In genomic region chr4:5703831-5704230, GRCh38 we compare ENCODE assay signal across 29 cellular contexts.
"Had no signal": no experiment of that assay in that cellular context is flagged by ENCODE, and none has a peak within 500 bp of the region (broad histone marks: within the 10 kb centered on the region; RNA-seq: fewer than 3 reads in every experiment).

No MANE protein-coding gene starts in this region.

- ATAC-seq: activated CD4-positive, CD25-positive, alpha-beta regulatory T cell treated with anti-CD3 and anti-CD28 coated beads, Interleukin-2, amount 50 U/mL, for 24 hours; activated CD8-positive, alpha-beta T cell treated with anti-CD3 and anti-CD28 coated beads for 36 hours; activated naive CD4-positive, alpha-beta T cell treated with anti-CD3 and anti-CD28 coated beads, Interleukin-2, amount 50 U/mL, for 72 hours; activated T-cell treated with anti-CD3 and anti-CD28 coated beads, Interleukin-2, amount 50 U/mL, for 4 hours; activated T-helper 17 cell treated with anti-CD3 and anti-CD28 coated beads, Interleukin-2, amount 50 U/mL, for 72 hours; esophagus mucosa; gastrocnemius medialis; T-helper 17 cell had no signal

- H3K36me3 Mint-ChIP-seq: activated naive CD4-positive, alpha-beta T cell treated with anti-CD3 and anti-CD28 coated beads, Interleukin-2, amount 10 ng/mL, durations not matched to agents 7 days and 5 days; activated naive CD8-positive, alpha-beta T cell treated with anti-CD3 and anti-CD28 coated beads, Interleukin-2, amount 10 ng/mL, durations not matched to agents 7 days and 5 days had no signal

- FAIRE-seq: endometrium had no signal

- H3K4me1 Mint-ChIP-seq: activated naive CD4-positive, alpha-beta T cell treated with anti-CD3 and anti-CD28 coated beads, Interleukin-2, amount 10 ng/mL, durations not matched to agents 7 days and 5 days had no signal

- H3K9me3 Mint-ChIP-seq: activated B cell treated with CpG ODN at 0.5 μM for 24 hours had no signal

- H3K27ac Mint-ChIP-seq: activated B cell treated with CpG ODN at 0.5 μM for 24 hours; activated CD8-positive, alpha-beta T cell treated with anti-CD3 and anti-CD28 coated beads for 36 hours; activated naive CD4-positive, alpha-beta T cell treated with anti-CD3 and anti-CD28 coated beads, Interleukin-2, amount 10 ng/mL, durations not matched to agents 7 days and 5 days; activated naive CD4-positive, alpha-beta T cell treated with anti-CD3 and anti-CD28 coated beads, Interleukin-2, amount 50 U/mL, for 72 hours; activated naive CD8-positive, alpha-beta T cell treated with anti-CD3 and anti-CD28 coated beads, Interleukin-2, amount 10 ng/mL, durations not matched to agents 7 days and 5 days; activated T-helper 17 cell treated with anti-CD3 and anti-CD28 coated beads, Interleukin-2, amount 50 U/mL, for 72 hours; brain; T-helper 17 cell; T-helper 2 cell treated with Interferon-gamma antibody and Interleukin-4, amounts not matched to agents 5 μg/mL and 100 μg/mL, for 36 hours had no signal

- H3K4me3 Mint-ChIP-seq: activated B cell treated with CpG ODN at 0.5 μM for 24 hours; activated CD8-positive, alpha-beta T cell treated with anti-CD3 and anti-CD28 coated beads for 36 hours; activated naive CD4-positive, alpha-beta T cell treated with anti-CD3 and anti-CD28 coated beads, Interleukin-2, amount 10 ng/mL, durations not matched to agents 7 days and 5 days; activated naive CD8-positive, alpha-beta T cell treated with anti-CD3 and anti-CD28 coated beads, Interleukin-2, amount 10 ng/mL, durations not matched to agents 7 days and 5 days; activated T-cell treated with anti-CD3 and anti-CD28 coated beads, Interleukin-2, amount 50 U/mL, for 4 hours; activated T-helper 17 cell treated with anti-CD3 and anti-CD28 coated beads, Interleukin-2, amount 50 U/mL, for 72 hours; T-helper 17 cell; T-helper 2 cell treated with Interferon-gamma antibody and Interleukin-4, amounts not matched to agents 5 μg/mL and 100 μg/mL, for 36 hours had no signal

- DNase-seq: activated B cell treated with CpG ODN at 0.5 μM for 24 hours; activated CD4-positive, alpha-beta T cell treated with anti-CD3 and anti-CD28 coated beads for 48 hours; activated CD4-positive, alpha-beta T cell treated with anti-CD3 and anti-CD28 coated beads, Interleukin-2, amount 50 U/mL, for 1 hour; activated CD4-positive, alpha-beta T cell treated with anti-CD3 and anti-CD28 coated beads, Interleukin-2, amount 50 U/mL, for 48 hours; activated CD8-positive, alpha-beta memory T cell treated with anti-CD3 and anti-CD28 coated beads for 24 hours; activated CD8-positive, alpha-beta T cell treated with anti-CD3 and anti-CD28 coated beads for 36 hours; activated gamma-delta T cell; activated naive CD4-positive, alpha-beta T cell; activated naive CD4-positive, alpha-beta T cell treated with anti-CD3 and anti-CD28 coated beads, Interleukin-2, amount 10 ng/mL, durations not matched to agents 7 days and 5 days; activated naive CD8-positive, alpha-beta T cell treated with anti-CD3 and anti-CD28 coated beads, Interleukin-2, amount 10 ng/mL, durations not matched to agents 7 days and 5 days; activated T-cell treated with anti-CD3 and anti-CD28 coated beads, Interleukin-2, amount 50 U/mL, for 4 hours; central memory CD4-positive, alpha-beta T cell; cerebellar nuclear complex; colonic mucosa; effector CD8-positive, alpha-beta T cell; foreskin fibroblast; gastrocnemius medialis; glutamatergic neuron; T-helper 1 cell; T-helper 17 cell; T1000; WERI-Rb-1 had no signal
